8 cellular contexts compared by ENCODE assay signal in the genomic region with DNA sequence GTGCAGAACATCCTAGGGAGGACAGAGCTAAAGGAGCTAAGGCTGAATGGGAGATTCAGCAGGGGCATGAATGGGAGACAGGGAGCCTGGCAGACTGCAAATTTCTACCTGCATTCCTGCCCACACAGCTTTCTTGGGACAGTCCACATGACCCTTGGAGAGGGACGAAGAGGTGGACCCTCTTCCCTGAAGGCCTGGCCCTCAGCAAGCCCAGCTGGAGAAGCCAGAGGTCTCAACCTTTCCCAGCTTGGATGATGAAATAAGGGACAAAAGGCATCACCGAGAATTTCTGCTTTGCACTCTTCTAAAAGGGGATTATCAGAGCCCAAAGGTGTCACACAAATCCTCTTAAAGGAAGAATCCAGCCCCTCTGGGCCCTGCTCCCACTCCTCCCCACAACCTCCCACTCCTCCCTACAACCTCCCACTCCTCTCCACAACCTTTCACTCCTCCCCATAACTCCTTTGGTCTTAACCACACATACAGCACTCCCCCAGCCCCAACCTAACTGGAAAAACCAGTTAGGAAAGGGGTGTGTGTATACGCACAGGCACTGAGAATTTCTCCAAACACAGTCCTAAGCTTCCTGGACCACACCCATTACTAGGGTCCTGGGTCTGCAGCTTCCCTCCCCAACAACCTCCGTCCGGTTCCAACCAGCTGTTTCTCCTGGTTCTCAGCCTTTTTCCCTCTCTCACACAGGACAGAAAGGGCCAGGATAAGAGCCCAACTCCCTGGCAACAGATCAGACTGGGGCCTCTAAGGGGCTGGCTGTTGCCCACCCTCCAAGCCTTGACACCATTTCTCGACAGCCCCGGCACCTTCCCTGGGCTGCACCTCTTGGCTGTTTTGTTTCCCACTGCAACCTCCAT. TPM values are rescaled to one million over a fixed set of nuclear protein-coding genes. Genes with fewer than 3 reads are reported as not detected.
A peak's percentile ranks its signal among the peaks of the same experiment; 100 is the strongest.
DNase-seq lines count a peak whose midpoint lies in the region; ATAC-seq and TF ChIP-seq lines count a peak whose summit lies in the region.
"Had no signal": no experiment of that assay in that cellular context is flagged by ENCODE, and none has a peak within 500 bp of the region (broad histone marks: within the 10 kb centered on the region; RNA-seq: fewer than 3 reads in every experiment).

No MANE protein-coding gene starts in this region.

- peak in 2 of 3 experiments; percentile 25 to 57 for DNase-seq in NCI-H1417 (lab: John Stamatoyannopoulos, UW)
- DNase-seq in MCF 10A (ENCODE audit: unreplicated experiment): no peak
- peak; percentile 23 for DNase-seq in mesenchymal stem cell
- DNase-seq in thyroid gland: peak; percentile 44 to 52
- DNase-seq: activated naive CD4-positive, alpha-beta T cell treated with anti-CD3 and anti-CD28 coated beads, Interleukin-2, amount 10 ng/mL, durations not matched to agents 7 days and 5 days had no signal

- H3K27me3 Mint-ChIP-seq in MCF 10A (ENCODE audit: insufficient read depth, unreplicated experiment): no peaks in the 10 kb centered on the region

- peak overlapping the region; percentile 92 for H2BK15ac ChIP-seq in mesenchymal stem cell (ENCODE audit: low read depth, poor library complexity, severe bottlenecking)

- no peak overlapping the region for H3K4me2 ChIP-seq in mesenchymal stem cell (ENCODE audit: low read length, poor library complexity, severe bottlenecking)

- peak overlapping the region; percentile 92 for H4K91ac ChIP-seq in mesenchymal stem cell (ENCODE audit: low read length)

- no peaks in the 10 kb centered on the region for H3K9me3 Mint-ChIP-seq in MCF 10A (ENCODE audit: unreplicated experiment)
- H3K9me3 Mint-ChIP-seq: activated naive CD4-positive, alpha-beta T cell treated with anti-CD3 and anti-CD28 coated beads, Interleukin-2, amount 10 ng/mL, durations not matched to agents 7 days and 5 days had no signal

- peak overlapping the region; percentile 77 for H4K8ac ChIP-seq in mesenchymal stem cell (ENCODE audit: low read length)

- POLR2A ChIA-PET in MCF 10A (lab: Yijun Ruan, JAX): interaction anchor here (0.5 to 2.4 kb wide), 5 partner anchors 32 to 71 kb away, joined by 3 to 19 read pairs (median 5); no protein-coding TSS in a partner anchor

- no peak overlapping the region for H2AFZ ChIP-seq in mesenchymal stem cell (ENCODE audit: low read depth, low read length)

- no peak overlapping the region for H3K4me3 ChIP-seq in mesenchymal stem cell (ENCODE audit: insufficient read depth in 1 of 2, low read depth in 1 of 2, low read length in 2 of 2)
- no peak overlapping the region for H3K4me3 ChIP-seq in thyroid gland (replicated peaks in 1 of 3)

- H2BK120ac ChIP-seq in mesenchymal stem cell (ENCODE audit: low read depth, low read length): peak overlapping the region; percentile 69

- CTCF ChIA-PET in MCF 10A (lab: Yijun Ruan, JAX): interaction anchor here (0.8 to 1.3 kb wide), 2 partner anchors 239 to 240 kb away, joined by 3 to 5 read pairs; no protein-coding TSS in a partner anchor

- H3K79me1 ChIP-seq in mesenchymal stem cell (replicated peaks; ENCODE audit: low read length, poor library complexity, severe bottlenecking): peaks cover 32% of the 10 kb centered on the region

- no peaks in the 10 kb centered on the region for H3K27me3 ChIP-seq in mesenchymal stem cell (ENCODE audit: control insufficient read depth in 1 of 2, insufficient read depth in 1 of 2, low read length in 2 of 2)
- no peaks in the 10 kb centered on the region for H3K27me3 ChIP-seq in thyroid gland

- WGBS in mesenchymal stem cell: 52% methylated on average over 6 of the region's 7 CpGs
- WGBS in thyroid gland, 2 donors: 34 to 46% methylated on average over 6 of the region's 7 CpGs

- peak overlapping the region in 1 of 2 experiments; percentile 53 for H3K14ac ChIP-seq in mesenchymal stem cell (ENCODE audit: low read length in 2 of 2)

- H3K4me1 ChIP-seq in mesenchymal stem cell (ENCODE audit: control insufficient read depth, insufficient read depth, low read depth, low read length): peaks cover 38% of the 10 kb centered on the region
- peaks cover 66 to 72% of the 10 kb centered on the region in 2 donors for H3K4me1 ChIP-seq in thyroid gland

- peak overlapping the region; percentile 54 for H2AK5ac ChIP-seq in mesenchymal stem cell (ENCODE audit: low read length, severe bottlenecking)

- peak overlapping the region; percentile 96 to 97 for H2BK12ac ChIP-seq in mesenchymal stem cell (ENCODE audit: low read length in 2 of 2)

- intact Hi-C loops in MCF 10A (cut with micrococcal nuclease): no loop called here
- intact Hi-C loops in thyroid gland (cut with DNase I): no loop called here

- H3K9me3 ChIP-seq in mesenchymal stem cell (ENCODE audit: control insufficient read depth, low read length) (no peaks in the 10 kb centered on the region), thyroid gland (no peaks in the 10 kb centered on the region)

- H3K23ac ChIP-seq in mesenchymal stem cell (ENCODE audit: low read length in 2 of 2): no peak overlapping the region

- H2BK5ac ChIP-seq in mesenchymal stem cell (ENCODE audit: low read depth, low read length, poor library complexity, severe bottlenecking): no peak overlapping the region

- ATAC-seq in GM18907 (IDR thresholded peaks at IDR 0.05; ENCODE audit: unreplicated experiment) (no peak), GM19351 (IDR thresholded peaks at IDR 0.05; ENCODE audit: unreplicated experiment) (no peak), GM19328 (IDR thresholded peaks at IDR 0.05; ENCODE audit: unreplicated experiment) (no peak)

- H3K4me3 Mint-ChIP-seq in MCF 10A (ENCODE audit: unreplicated experiment): no peak overlapping the region
- H3K4me3 Mint-ChIP-seq: activated naive CD4-positive, alpha-beta T cell treated with anti-CD3 and anti-CD28 coated beads, Interleukin-2, amount 10 ng/mL, durations not matched to agents 7 days and 5 days had no signal

- peaks cover 37% of the 10 kb centered on the region for H3K4me1 Mint-ChIP-seq in MCF 10A (ENCODE audit: insufficient read depth, unreplicated experiment)
- H3K4me1 Mint-ChIP-seq: activated naive CD4-positive, alpha-beta T cell treated with anti-CD3 and anti-CD28 coated beads, Interleukin-2, amount 10 ng/mL, durations not matched to agents 7 days and 5 days had no signal

- H3K9ac ChIP-seq in mesenchymal stem cell (ENCODE audit: low read length): peak overlapping the region; percentile 78

- peak in 1 of 2 donors; percentile 20 for TF ChIP-seq POLR2A in thyroid gland (IDR thresholded peaks at IDR 0.05)

- H3K27ac ChIP-seq in mesenchymal stem cell (ENCODE audit: low read length, poor library complexity, severe bottlenecking) (peak overlapping the region; percentile 25), thyroid gland (peak overlapping the region; percentile 88 to 96 (median 92))

- TF ChIP-seq CTCF in MCF 10A (IDR thresholded peaks at IDR 0.05; ENCODE audit: unreplicated experiment): no peak
- TF ChIP-seq CTCF in thyroid gland (IDR thresholded peaks at IDR 0.05): no peak

- peak overlapping the region; percentile 93 to 95 for H3K4ac ChIP-seq in mesenchymal stem cell (ENCODE audit: low read depth in 1 of 2, low read length in 2 of 2)

- no TSS peak for BruUV-seq in MCF 10A (replicated peaks; lab: Mats Ljungman, UMichigan)

- H3K36me3 ChIP-seq in mesenchymal stem cell (ENCODE audit: control insufficient read depth in 1 of 2, insufficient read depth in 2 of 2, low read depth in 1 of 2, low read length in 2 of 2) (peaks cover 42 to 43% of the 10 kb centered on the region in 2 experiments), thyroid gland (no peaks in the 10 kb centered on the region)

- H3K36me3 Mint-ChIP-seq in MCF 10A (ENCODE audit: insufficient read depth, unreplicated experiment): peaks cover 11% of the 10 kb centered on the region
- H3K36me3 Mint-ChIP-seq: activated naive CD4-positive, alpha-beta T cell treated with anti-CD3 and anti-CD28 coated beads, Interleukin-2, amount 10 ng/mL, durations not matched to agents 7 days and 5 days had no signal

- peak overlapping the region; percentile 20 for H3K27ac Mint-ChIP-seq in MCF 10A (ENCODE audit: low read depth, unreplicated experiment)
- H3K27ac Mint-ChIP-seq: activated naive CD4-positive, alpha-beta T cell treated with anti-CD3 and anti-CD28 coated beads, Interleukin-2, amount 10 ng/mL, durations not matched to agents 7 days and 5 days had no signal

- H3K18ac ChIP-seq in mesenchymal stem cell (ENCODE audit: low read depth in 1 of 2, low read length in 2 of 2): peak overlapping the region; percentile 93 to 97

RNA-seq across cellular contexts. Expression of a gene that starts 38.5 kb away (rescaled TPM):
- total RNA-seq in MCF 10A (2022) (1,377 TPM in 2 replicates), thyroid gland (1,000 to 10,000 TPM; 1,071 to 3,396 (median 1,647) TPM)
- polyA plus RNA-seq in mesenchymal stem cell (2013, experiment 1 of 2): 1,998 TPM
- 1,912 TPM for polyA plus RNA-seq in mesenchymal stem cell (2013, experiment 2 of 2)

RNA-seq across cellular contexts. Expression of a gene that starts 38.6 kb away (rescaled TPM):
- total RNA-seq in MCF 10A (2022): 27.3 and 27.4 TPM in 2 replicates
- polyA plus RNA-seq in mesenchymal stem cell (2013, experiment 1 of 2): 1.8 TPM
- polyA plus RNA-seq in mesenchymal stem cell (2013, experiment 2 of 2): 1.9 TPM
- total RNA-seq in thyroid gland: 10 to 100 TPM in 1 of 4 donors, 1 to 10 TPM in 3; 7.7 to 48.5 (median 9.4) TPM
